9 cellular contexts compared by ENCODE assay signal in genomic region chr17:9020096-9020823, GRCh38. TPM values are rescaled to one million over a fixed set of nuclear protein-coding genes. Genes with fewer than 3 reads are reported as not detected.
DNase-seq lines count a peak whose midpoint lies in the region; ATAC-seq, FAIRE-seq and TF ChIP-seq lines count a peak whose summit lies in the region.
"Had no signal": no experiment of that assay in that cellular context is flagged by ENCODE, and none has a peak within 500 bp of the region (broad histone marks: within the 10 kb centered on the region; RNA-seq: fewer than 3 reads in every experiment).

No MANE protein-coding gene starts in this region.

- peak overlapping the region; percentile 96 for H3K4me3 ChIP-seq in OCI-LY3 (ENCODE audit: low read length)
- H3K4me3 ChIP-seq in gastroesophageal sphincter: peak overlapping the region; percentile 78 to 90
- H3K4me3 ChIP-seq in skeletal muscle cell (ENCODE audit: low read depth, low read length): peak overlapping the region; percentile 55

- TF ChIP-seq EP300 in gastroesophageal sphincter (IDR thresholded peaks at IDR 0.05): no peak

- DNase-seq in GM12891 (ENCODE audit: insufficient read length, low spot score) (no peak), skeletal muscle cell (ENCODE audit: low read depth) (no peak), NCI-H146 (lab: John Stamatoyannopoulos, UW) (no peak), NCI-H2029 (lab: John Stamatoyannopoulos, UW) (no peak)

- H2AFZ ChIP-seq in OCI-LY3 (ENCODE audit: low read depth, low read length): peak overlapping the region; percentile 79

- TF ChIP-seq CTCF in OCI-LY3 (IDR thresholded peaks at IDR 0.05; ENCODE audit: low read depth, low read length): no peak
- no peak for TF ChIP-seq CTCF in gastroesophageal sphincter (IDR thresholded peaks at IDR 0.05)

- H3K27me3 ChIP-seq in OCI-LY3 (ENCODE audit: low read depth, low read length): no peaks in the 10 kb centered on the region
- H3K27me3 ChIP-seq in gastroesophageal sphincter: peaks cover 15% of the 10 kb centered on the region

- peak overlapping the region; percentile 98 for H3K4me2 ChIP-seq in OCI-LY3 (ENCODE audit: low read length)

- peaks cover 4% of the 10 kb centered on the region for H3K36me3 ChIP-seq in OCI-LY3 (replicated peaks; ENCODE audit: low read depth, low read length)
- H3K36me3 ChIP-seq in gastroesophageal sphincter: no peaks in the 10 kb centered on the region

- H3K9me3 ChIP-seq in OCI-LY3 (ENCODE audit: insufficient read depth, low read length) (no peaks in the 10 kb centered on the region), gastroesophageal sphincter (no peaks in the 10 kb centered on the region)

- H3K9ac ChIP-seq in OCI-LY3 (ENCODE audit: low read length): peak overlapping the region; percentile 88

- H3K79me2 ChIP-seq in OCI-LY3 (ENCODE audit: low read length): no peaks in the 10 kb centered on the region

- ATAC-seq in gastroesophageal sphincter: no peak
- ATAC-seq in HG03139 (IDR thresholded peaks at IDR 0.05; ENCODE audit: unreplicated experiment): no peak
- ATAC-seq in HG03469 (IDR thresholded peaks at IDR 0.05; ENCODE audit: unreplicated experiment): no peak

- WGBS in gastroesophageal sphincter (ENCODE audit: low coverage in 1 of 2), 2 donors: 0 to 63% methylated on average over 4 to 6 of the region's 20 CpGs

- no peaks in the 10 kb centered on the region for H4K20me1 ChIP-seq in OCI-LY3 (ENCODE audit: insufficient read depth, low read length)

- H3K4me1 ChIP-seq in OCI-LY3 (ENCODE audit: low read length) (peaks cover 29% of the 10 kb centered on the region), gastroesophageal sphincter (peaks cover 0 to 50% (median 14%) of the 10 kb centered on the region in 3 donors)

- TF ChIP-seq POLR2A in GM12891 (IDR thresholded peaks at IDR 0.05; ENCODE audit: low read depth, low read length) (no peak), gastroesophageal sphincter (IDR thresholded peaks at IDR 0.05) (no peak)

- H3K27ac ChIP-seq in OCI-LY3 (ENCODE audit: low read length): peak overlapping the region; percentile 63
- H3K27ac ChIP-seq in gastroesophageal sphincter: peak overlapping the region; percentile 47 to 97 (median 90)

- FAIRE-seq in GM12891 (lab: Jason Lieb, UNC): peak; percentile 48

TF ChIP-seq in GM12891, 5 proteins besides CTCF, POLR2A, EP300 and RAD21:
- TF ChIP-seq POLR2AphosphoS5 (IDR thresholded peaks at IDR 0.05; ENCODE audit: low read depth, low read length) (no peak), POU2F2 (IDR thresholded peaks at IDR 0.05; ENCODE audit: low read depth, low read length) (no peak), TAF1 (IDR thresholded peaks at IDR 0.05; ENCODE audit: low read depth, low read length) (no peak), PAX5 (IDR thresholded peaks at IDR 0.05; ENCODE audit: insufficient read depth, low read length, severe bottlenecking) (no peak), SPI1 (IDR thresholded peaks at IDR 0.05; ENCODE audit: low read depth, low read length) (no peak)

RNA-seq across cellular contexts. Expression of gene NTN1, which starts 1.1 kb away (rescaled TPM):
- polyA plus RNA-seq in GM12891 (2012; ENCODE audit: low read depth, missing spikeins): 1.1 TPM
- 100 to 1,000 TPM in 2 of 4 donors, 10 to 100 TPM in 2; 74.3 to 211 (median 107) TPM for total RNA-seq in gastroesophageal sphincter
- total RNA-seq: HT1080 had no signal

RNA-seq across cellular contexts. Expression of gene PIK3R5, which starts 54.8 kb away (rescaled TPM):
- 41.2 TPM for polyA plus RNA-seq in GM12891 (2012; ENCODE audit: low read depth, missing spikeins)
- total RNA-seq in gastroesophageal sphincter: 10 to 100 TPM in 3 of 4 donors, 1 to 10 TPM in 1; 8.9 to 13.1 (median 11.9) TPM
- total RNA-seq: HT1080 had no signal
